ENCODE assay signal across 33 cellular contexts in the genomic region with DNA sequence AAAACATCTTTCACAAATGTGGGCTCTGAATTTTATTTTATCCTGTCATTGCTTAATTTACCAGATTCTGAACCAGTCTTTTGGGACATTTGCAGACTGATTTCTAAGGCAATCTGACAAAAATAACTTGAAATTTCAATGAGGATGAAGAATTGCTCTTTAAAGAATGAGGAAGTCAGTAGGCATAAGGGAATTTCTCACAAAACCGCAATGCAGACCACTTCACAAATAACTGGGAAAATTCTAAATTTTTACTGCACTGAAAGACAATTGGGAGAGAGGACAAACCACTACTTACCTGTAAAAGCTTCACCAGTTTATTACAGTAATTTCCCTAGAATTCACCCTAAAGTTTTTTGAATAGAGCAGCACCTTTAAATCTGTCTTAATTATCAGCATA.
"Had no signal": no experiment of that assay in that cellular context is flagged by ENCODE, and none has a peak within 500 bp of the region (broad histone marks: within the 10 kb centered on the region; RNA-seq: fewer than 3 reads in every experiment).

No MANE protein-coding gene starts in this region.

- H3K4me3 ChIP-seq: adrenal gland, ascending aorta, body of pancreas, breast epithelium, cardiac muscle cell had no signal

- ATAC-seq: activated naive CD4-positive, alpha-beta T cell treated with anti-CD3 and anti-CD28 coated beads, Interleukin-2, amount 50 U/mL, for 72 hours; activated naive CD8-positive, alpha-beta T cell treated with anti-CD3 and anti-CD28 coated beads, Interleukin-2, amount 50 U/mL, for 24 hours; activated T-cell treated with anti-CD3 and anti-CD28 coated beads, Interleukin-2, amount 50 U/mL, for 4 hours; activated T-cell treated with anti-CD3 and anti-CD28 coated beads, Interleukin-2, amount 50 U/mL, for 72 hours; activated T-helper 17 cell treated with anti-CD3 and anti-CD28 coated beads, Interleukin-2, amount 50 U/mL, for 72 hours; body of pancreas had no signal

- H3K36me3 ChIP-seq: adrenal gland, ascending aorta, brain microvascular endothelial cell, breast epithelium, cardiac muscle cell had no signal

- FAIRE-seq: astrocyte, bronchial epithelial cell, colon had no signal

- H3K4me1 ChIP-seq: adrenal gland, ascending aorta, body of pancreas, breast epithelium had no signal

- DNase-seq: activated effector memory CD4-positive, alpha-beta T cell treated with anti-CD3 and anti-CD28 coated beads, Interleukin-2, amount 50 U/mL, for 16 hours; activated effector memory CD4-positive, alpha-beta T cell treated with Interleukin-2 at 50 U/mL for 16 hours; activated gamma-delta T cell; activated gamma-delta T cell treated with Interleukin-2 at 50 U/mL for 16 hours; activated naive CD4-positive, alpha-beta T cell; activated naive CD4-positive, alpha-beta T cell treated with anti-CD3 and anti-CD28 coated beads for 36 hours; activated naive CD4-positive, alpha-beta T cell treated with anti-CD3 and anti-CD28 coated beads, Interleukin-2, amount 10 ng/mL, durations not matched to agents 7 days and 5 days; activated naive CD4-positive, alpha-beta T cell treated with anti-CD3 and anti-CD28 coated beads, Interleukin-2, amount 50 U/mL, for 16 hours; activated naive CD4-positive, alpha-beta T cell treated with Interleukin-2 at 50 U/mL for 16 hours; activated naive CD8-positive, alpha-beta T cell treated with anti-CD3 and anti-CD28 coated beads for 36 hours; activated naive CD8-positive, alpha-beta T cell treated with anti-CD3 and anti-CD28 coated beads, Interleukin-2, amount 10 ng/mL, durations not matched to agents 7 days and 5 days; activated naive CD8-positive, alpha-beta T cell treated with anti-CD3 and anti-CD28 coated beads, Interleukin-2, amount 50 U/mL, for 24 hours; activated T-cell treated with anti-CD3 and anti-CD28 coated beads, Interleukin-2, amount 50 U/mL, for 4 hours; activated T-cell treated with anti-CD3 and anti-CD28 coated beads, Interleukin-2, amount 50 U/mL, for 48 hours; activated T-cell treated with anti-CD3 and anti-CD28 coated beads, Interleukin-2, amount 50 U/mL, for 72 hours; adrenal gland; amniotic stem cell; amygdala; anterior cingulate cortex; aorta; body of pancreas; brain microvascular endothelial cell; caudate nucleus; central memory CD4-positive, alpha-beta T cell; cerebellar nuclear complex had no signal

- H3K9me3 ChIP-seq: adrenal gland, ascending aorta, body of pancreas, breast epithelium had no signal

- H3K27ac ChIP-seq: adrenal gland, ascending aorta, body of pancreas, brain microvascular endothelial cell, breast epithelium, cardiac muscle cell had no signal

- H3K27me3 ChIP-seq: adrenal gland, ascending aorta, body of pancreas, brain microvascular endothelial cell, breast epithelium, cardiac muscle cell had no signal
